20 cellular contexts compared by ENCODE assay signal in genomic region chr9:950139-950538, GRCh38. TPM values are rescaled to one million over a fixed set of nuclear protein-coding genes. Genes with fewer than 3 reads are reported as not detected.
DNase-seq lines count a peak whose midpoint lies in the region; ATAC-seq, FAIRE-seq and TF ChIP-seq lines count a peak whose summit lies in the region.
"Had no signal": no experiment of that assay in that cellular context is flagged by ENCODE, and none has a peak within 500 bp of the region (broad histone marks: within the 10 kb centered on the region; RNA-seq: fewer than 3 reads in every experiment).

No MANE protein-coding gene starts in this region.

- FAIRE-seq in GM12878 (lab: Jason Lieb, UNC) (no peak), HTR-8/SVneo (lab: Jason Lieb, UNC) (no peak)
- FAIRE-seq: A549, G401.6, GM19239, HepG2 had no signal

- in situ Hi-C loops in GM12878 (cut with MboI) = no loop called here

- H3K27ac ChIP-seq in GM12878 (ENCODE audit: control insufficient read depth, insufficient read depth) = no peak overlapping the region
- H3K27ac ChIP-seq: A549, C4-2B had no signal

- H3K4me2 ChIP-seq in Loucy (ENCODE audit: low read depth, low read length, poor library complexity, severe bottlenecking) (no peak overlapping the region), GM12878 (ENCODE audit: control insufficient read depth, insufficient read depth) (no peak overlapping the region)
- H3K4me2 ChIP-seq: A549 had no signal

- SMC1A ChIA-PET in GM12878 (lab: Charles Lee; ENCODE audit: uncharacterized antibody, unreplicated experiment) = interaction anchor here (1.3 kb wide), 1 partner anchor 36 kb away, joined by 3 read pairs; no protein-coding TSS in a partner anchor

- H3K79me2 ChIP-seq in Loucy (ENCODE audit: insufficient read depth, low read length) (no peaks in the 10 kb centered on the region), GM12878 (ENCODE audit: control insufficient read depth, insufficient read depth, low read length) (no peaks in the 10 kb centered on the region)

- H3K9ac ChIP-seq in Loucy (ENCODE audit: low read depth, low read length, poor library complexity, severe bottlenecking) (no peak overlapping the region), GM12878 (ENCODE audit: control insufficient read depth, insufficient read depth, low read length) (no peak overlapping the region)

- RAD21 ChIA-PET in GM12878 (lab: Charles Lee; ENCODE audit: unreplicated experiment) = no interaction called here

- H3K4me1 ChIP-seq in Loucy (ENCODE audit: insufficient read depth, low read length, poor library complexity, severe bottlenecking) (no peaks in the 10 kb centered on the region), GM12878 (ENCODE audit: control insufficient read depth, insufficient read depth, low read length) (no peaks in the 10 kb centered on the region)
- H3K4me1 ChIP-seq: A549, BE2C had no signal

- H2AFZ ChIP-seq in Loucy (ENCODE audit: low read length) (no peak overlapping the region), GM12878 (ENCODE audit: control insufficient read depth, low read depth, low read length) (no peak overlapping the region)

- TF ChIP-seq CTCF in Loucy (conservative IDR thresholded peaks at IDR 0.05; ENCODE audit: low read length) (peak; percentile 63), GM12878 (IDR thresholded peaks at IDR 0.05 in 2 of 3, conservative IDR thresholded peaks at IDR 0.05 in 1 of 3; ENCODE audit: control insufficient read depth in 2 of 3, extremely low read depth in 1 of 3, insufficient read depth in 1 of 3, low read depth in 3 of 3, low read length in 3 of 3) (no peak), fibroblast of mammary gland (conservative IDR thresholded peaks at IDR 0.05; ENCODE audit: control insufficient read depth, insufficient read depth, low read depth, low read length) (peak; percentile 7)

- H3K27me3 ChIP-seq in Loucy (ENCODE audit: insufficient read depth, low read length, poor library complexity, severe bottlenecking) (no peaks in the 10 kb centered on the region), GM12878 (replicated peaks in 1 of 2; ENCODE audit: control insufficient read depth in 2 of 2, insufficient read depth in 2 of 2, low read length in 1 of 2) (peaks cover 0 to 2% of the 10 kb centered on the region in 2 experiments; a peak in 1 of 4 replicates)
- H3K27me3 ChIP-seq: BE2C had no signal

- TF ChIP-seq RAD21 in GM12878 (IDR thresholded peaks at IDR 0.05; ENCODE audit: insufficient read depth, low read depth, low read length) = no peak

- TF ChIP-seq EP300 in GM12878 (IDR thresholded peaks at IDR 0.05; ENCODE audit: borderline replicate concordance in 1 of 2, control insufficient read depth in 1 of 2, low read depth in 2 of 2, low read length in 2 of 2) = no peak

- POLR2A ChIA-PET in GM12878 (lab: Charles Lee) = no interaction called here

- no TSS peak for BruUV-seq in GM12878 (replicated peaks; lab: Mats Ljungman, UMichigan)

- H3K4me3 ChIP-seq in Loucy (ENCODE audit: low read length, poor library complexity, severe bottlenecking) = no peak overlapping the region
- no peak overlapping the region for H3K4me3 ChIP-seq in GM12878
- H3K4me3 ChIP-seq in fibroblast of mammary gland (ENCODE audit: control insufficient read depth, low read depth, low read length) = no peak overlapping the region
- H3K4me3 ChIP-seq: A549 had no signal

- H3K9me3 ChIP-seq in Loucy (ENCODE audit: insufficient read depth, low read depth, low read length) (no peaks in the 10 kb centered on the region), GM12878 (replicated peaks; ENCODE audit: control insufficient read depth, insufficient read depth, low read length) (no peaks in the 10 kb centered on the region)
- H3K9me3 ChIP-seq: A549, BE2C had no signal

- intact Hi-C loops in GM12878 (cut with micrococcal nuclease; ENCODE audit: unreplicated experiment) = no loop called here

- ATAC-seq in GM12878 = peak; percentile 43
- ATAC-seq: A549, HepG2 had no signal

- H3K9me2 ChIP-seq in Loucy (replicated peaks; ENCODE audit: low read depth, low read length) = no peaks in the 10 kb centered on the region

- H3F3A ChIP-seq in Loucy (ENCODE audit: low read depth) = 0 out of 2 replicates have a peak, but pooled peaks cover 4% of the 10 kb centered on the region

- DNase-seq in GM12878 (ENCODE audit: low read depth, low spot score) (no peak), fibroblast of mammary gland (ENCODE audit: low read depth) (peak; percentile 8), hippocampal formation (lab: John Stamatoyannopoulos, UW) (no peak), HTR-8/SVneo (ENCODE audit: insufficient read length, low spot score) (no peak), NCI-H748 treated with DMSO at 0.1 percent for 48 hours (lab: John Stamatoyannopoulos, UW) (no peak), NCI-H2029 (lab: John Stamatoyannopoulos, UW) (no peak)
- DNase-seq: BE2C; CD4-positive, alpha-beta memory T cell; DMS153; DMS79 treated with DMSO at 0.1 percent for 48 hours; EL; H7 had no signal

- no peak for TF ChIP-seq POLR2A in GM12878 (IDR thresholded peaks at IDR 0.05; ENCODE audit: low read depth, low read length)

- CTCF ChIA-PET in GM12878 (lab: Yijun Ruan, JAX) = interaction anchor here (0.9 to 2.0 kb wide), 4 partner anchors 10 to 59 kb away, joined by 3 to 5 read pairs (median 4); no protein-coding TSS in a partner anchor

- H4K20me1 ChIP-seq in Loucy (ENCODE audit: insufficient read depth, low read length, poor library complexity, severe bottlenecking) (no peaks in the 10 kb centered on the region), GM12878 (ENCODE audit: control insufficient read depth, insufficient read depth) (no peaks in the 10 kb centered on the region)

- WGBS in GM12878 (ENCODE audit: insufficient coverage, insufficient replicate concordance, low lambda C conversion rate, missing lambda C conversion rate) = 0% methylated on average over 1 of the region's 1 CpG

- H3K36me3 ChIP-seq in Loucy (ENCODE audit: insufficient read depth, low read length) = no peaks in the 10 kb centered on the region
- H3K36me3 ChIP-seq in GM12878 (ENCODE audit: control insufficient read depth in 2 of 2, insufficient read depth in 2 of 2, low read length in 1 of 2) = no peaks in the 10 kb centered on the region
- H3K36me3 ChIP-seq: BE2C had no signal

TF ChIP-seq in GM12878, 131 proteins besides CTCF, POLR2A, EP300 and RAD21:
- TF ChIP-seq CBX3 (IDR thresholded peaks at IDR 0.05; ENCODE audit: borderline replicate concordance, low read depth) (no peak), CREM (IDR thresholded peaks at IDR 0.05; ENCODE audit: low read depth) (no peak), ZNF384 (IDR thresholded peaks at IDR 0.05; ENCODE audit: borderline replicate concordance, low read depth, low read length) (no peak), NR2F1 (conservative IDR thresholded peaks at IDR 0.05) (no peak), RCOR1 (conservative IDR thresholded peaks at IDR 0.05; ENCODE audit: low read depth, low read length) (no peak), TCF7 (IDR thresholded peaks at IDR 0.05; ENCODE audit: borderline replicate concordance) (no peak), HSF1 (IDR thresholded peaks at IDR 0.05; ENCODE audit: low read depth, low read length) (no peak), NFXL1 (IDR thresholded peaks at IDR 0.05; ENCODE audit: borderline replicate concordance) (no peak), SIX5 (IDR thresholded peaks at IDR 0.05; ENCODE audit: low read depth, low read length, severe bottlenecking) (no peak)
TF ChIP-seq in GM12878: peak in this region for 0.

RNA-seq across cellular contexts. Expression of gene DMRT3, which starts 26.3 kb away (rescaled TPM):
- total RNA-seq in GM12878 (2013; cell fraction: nucleolus; rRNA removed) = not detected in 2 replicates
- total RNA-seq in GM12878 (2014; rRNA removed) (0.06 TPM in 1 of 2 replicates, not detected in the other), GM12878 (2014; rRNA removed; fragmentation: Illumina TruSeq; extraction: Trizol) (not detected in 2 replicates), GM12878 (2021) (not detected in 2 replicates)
- not detected for polyA plus RNA-seq in GM12878 (2011; ENCODE audit: low read depth)
- polyA plus RNA-seq in GM12878 (2011; rRNA removed) (not detected in 2 replicates), GM12878 (2014; fragmentation: Illumina TruSeq; extraction: Trizol) (not detected in 2 replicates), GM12878 (2014; fragmentation: Nextera tagmentation; extraction: Ambion mirVana) (under 1 TPM in 1 of 2 experiments, not detected in 1; 0.11 TPM), GM12878 (2014; rRNA removed) (0.03 TPM in 1 of 2 replicates, not detected in the other), GM12878 (2016; fragmentation: Nextera tagmentation; extraction: Ambion mirVana) (not detected)
- polyA plus RNA-seq in GM12878 (2011; cell fraction: cytosol; rRNA removed) = 0.04 TPM in 1 of 2 replicates, not detected in the other
- not detected in 2 replicates for polyA plus RNA-seq in GM12878 (2011; cell fraction: nucleus; rRNA removed)
- polyA plus RNA-seq in GM12878 (2012) = not detected in 2 replicates
- polyA minus RNA-seq in GM12878 (2011; rRNA and poly(A)+ RNA removed) = not detected in 2 replicates
- not detected in 2 replicates for polyA minus RNA-seq in GM12878 (2011; cell fraction: cytosol; rRNA and poly(A)+ RNA removed)
- polyA minus RNA-seq in GM12878 (2011; cell fraction: nucleus; rRNA and poly(A)+ RNA removed) = not detected in 2 replicates
- total RNA-seq: CD4-positive, alpha-beta memory T cell; H7; HepG2; HT1080 had no signal
- polyA plus RNA-seq: A549; AG04450; CD4-positive, alpha-beta memory T cell; HepG2 had no signal

Comparison
In these comparisons a context has a peak if more than half of its experiments do, and no peak if none do; other contexts are left out.
1. CTCF ChIP-seq: peak in Loucy (single experiment) and fibroblast of mammary gland (single experiment); none in GM12878 (0 of 3).